In genomic region chr14:22974530-22975313, GRCh38 we compare ENCODE assay signal across 1 cellular context.
TF ChIP-seq lines count a peak whose summit lies in the region.

No MANE protein-coding gene starts in this region.

TF ChIP-seq in HepG2, 621 proteins besides CTCF, POLR2A, EP300 and RAD21 (continued from another document and continues in another):
- TF ChIP-seq RERE (CRISPR knock-in tag; IDR thresholded peaks at IDR 0.05; ENCODE audit: low read depth) (no peak), ZNF687 (CRISPR knock-in tag; IDR thresholded peaks at IDR 0.05) (peak; percentile 37), PAF1 (CRISPR knock-in tag; IDR thresholded peaks at IDR 0.05) (no peak; the same call in 1 of the 2 replicates), ZBED4 (CRISPR knock-in tag; IDR thresholded peaks at IDR 0.05; ENCODE audit: borderline replicate concordance) (no peak), ZNF740 (CRISPR knock-in tag; IDR thresholded peaks at IDR 0.05) (no peak), SPEN (CRISPR knock-in tag; IDR thresholded peaks at IDR 0.05; ENCODE audit: low read depth) (peak; percentile 76), KLF6 (CRISPR knock-in tag; IDR thresholded peaks at IDR 0.05) (no peak), ZNF503 (CRISPR knock-in tag; IDR thresholded peaks at IDR 0.05) (no peak), ZNF704 (CRISPR knock-in tag; IDR thresholded peaks at IDR 0.05; ENCODE audit: borderline replicate concordance) (no peak), ZNF720 (CRISPR knock-in tag; IDR thresholded peaks at IDR 0.05) (no peak), ZNF329 (CRISPR knock-in tag; IDR thresholded peaks at IDR 0.05; ENCODE audit: low read depth) (no peak), ZNF878 (CRISPR knock-in tag; IDR thresholded peaks at IDR 0.05) (no peak), IRF1 (CRISPR knock-in tag; IDR thresholded peaks at IDR 0.05; ENCODE audit: low read depth) (no peak), THAP8 (CRISPR knock-in tag; IDR thresholded peaks at IDR 0.05; ENCODE audit: borderline replicate concordance) (no peak), IKZF1 (IDR thresholded peaks at IDR 0.05) (no peak), ZNF24 (IDR thresholded peaks at IDR 0.05) (no peak), ZNF83 (CRISPR knock-in tag; IDR thresholded peaks at IDR 0.05; ENCODE audit: borderline replicate concordance) (peak; percentile 80; the same call in 1 of the 2 replicates), E2F2 (CRISPR knock-in tag; IDR thresholded peaks at IDR 0.05; ENCODE audit: borderline replicate concordance) (no peak), ZKSCAN1 (IDR thresholded peaks at IDR 0.05; ENCODE audit: low read length) (no peak), EEA1 (CRISPR knock-in tag; IDR thresholded peaks at IDR 0.05; ENCODE audit: borderline replicate concordance) (0 out of 2 replicates have a peak, but pooled peaks have one; percentile 16), ZNF639 (CRISPR knock-in tag; conservative IDR thresholded peaks at IDR 0.05) (no peak), ATRX (CRISPR knock-in tag; IDR thresholded peaks at IDR 0.05; ENCODE audit: borderline replicate concordance) (no peak), BORCS8-MEF2B (CRISPR knock-in tag; IDR thresholded peaks at IDR 0.05) (no peak), ZNF850 (CRISPR knock-in tag; conservative IDR thresholded peaks at IDR 0.05) (no peak)
